Comparison of ENCODE assay signal across 2 cellular contexts in genomic region chr4:109683621-109684253, GRCh38.
TF ChIP-seq lines count a peak whose summit lies in the region.

No MANE protein-coding gene starts in this region.

TF ChIP-seq in K562, 482 proteins besides CTCF, POLR2A, EP300 and RAD21:
- TF ChIP-seq ZNF766 (CRISPR knock-in tag; conservative IDR thresholded peaks at IDR 0.05) (no peak), ZNF316 (IDR thresholded peaks at IDR 0.05) (peak; percentile 67), ADNP (tag; IDR thresholded peaks at IDR 0.05) (no peak), SPI1 (IDR thresholded peaks at IDR 0.05; ENCODE audit: borderline replicate concordance, low read depth, low read length) (peak; percentile 45; the same call in 1 of the 2 replicates)
- TF ChIP-seq, protein P1, sequence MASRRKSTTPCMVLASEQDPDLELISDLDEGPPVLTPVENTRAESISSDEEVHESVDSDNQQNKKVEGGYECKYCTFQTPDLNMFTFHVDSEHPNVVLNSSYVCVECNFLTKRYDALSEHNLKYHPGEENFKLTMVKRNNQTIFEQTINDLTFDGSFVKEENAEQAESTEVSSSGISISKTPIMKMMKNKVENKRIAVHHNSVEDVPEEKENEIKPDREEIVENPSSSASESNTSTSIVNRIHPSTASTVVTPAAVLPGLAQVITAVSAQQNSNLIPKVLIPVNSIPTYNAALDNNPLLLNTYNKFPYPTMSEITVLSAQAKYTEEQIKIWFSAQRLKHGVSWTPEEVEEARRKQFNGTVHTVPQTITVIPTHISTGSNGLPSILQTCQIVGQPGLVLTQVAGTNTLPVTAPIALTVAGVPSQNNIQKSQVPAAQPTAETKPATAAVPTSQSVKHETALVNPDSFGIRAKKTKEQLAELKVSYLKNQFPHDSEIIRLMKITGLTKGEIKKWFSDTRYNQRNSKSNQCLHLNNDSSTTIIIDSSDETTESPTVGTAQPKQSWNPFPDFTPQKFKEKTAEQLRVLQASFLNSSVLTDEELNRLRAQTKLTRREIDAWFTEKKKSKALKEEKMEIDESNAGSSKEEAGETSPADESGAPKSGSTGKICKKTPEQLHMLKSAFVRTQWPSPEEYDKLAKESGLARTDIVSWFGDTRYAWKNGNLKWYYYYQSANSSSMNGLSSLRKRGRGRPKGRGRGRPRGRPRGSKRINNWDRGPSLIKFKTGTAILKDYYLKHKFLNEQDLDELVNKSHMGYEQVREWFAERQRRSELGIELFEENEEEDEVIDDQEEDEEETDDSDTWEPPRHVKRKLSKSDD (conservative IDR thresholded peaks at IDR 0.05; ENCODE audit: low read length) = no peak
- TF ChIP-seq, protein P2, sequence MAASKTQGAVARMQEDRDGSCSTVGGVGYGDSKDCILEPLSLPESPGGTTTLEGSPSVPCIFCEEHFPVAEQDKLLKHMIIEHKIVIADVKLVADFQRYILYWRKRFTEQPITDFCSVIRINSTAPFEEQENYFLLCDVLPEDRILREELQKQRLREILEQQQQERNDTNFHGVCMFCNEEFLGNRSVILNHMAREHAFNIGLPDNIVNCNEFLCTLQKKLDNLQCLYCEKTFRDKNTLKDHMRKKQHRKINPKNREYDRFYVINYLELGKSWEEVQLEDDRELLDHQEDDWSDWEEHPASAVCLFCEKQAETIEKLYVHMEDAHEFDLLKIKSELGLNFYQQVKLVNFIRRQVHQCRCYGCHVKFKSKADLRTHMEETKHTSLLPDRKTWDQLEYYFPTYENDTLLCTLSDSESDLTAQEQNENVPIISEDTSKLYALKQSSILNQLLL (CRISPR knock-in tag; IDR thresholded peaks at IDR 0.05; ENCODE audit: borderline replicate concordance) = no peak

TF ChIP-seq in SK-N-SH treated with all-trans-retinoic acid at 6 μM for 48 hours, 23 proteins besides CTCF, POLR2A, EP300 and RAD21:
- TF ChIP-seq ZFP3 (CRISPR knock-in tag; IDR thresholded peaks at IDR 0.05) = no peak
- no peak for TF ChIP-seq BACH2 (CRISPR knock-in tag; IDR thresholded peaks at IDR 0.05; ENCODE audit: borderline replicate concordance)
- TF ChIP-seq TOX (CRISPR knock-in tag; IDR thresholded peaks at IDR 0.05; ENCODE audit: borderline replicate concordance) = no peak
- no peak for TF ChIP-seq ZNF8 (CRISPR knock-in tag; IDR thresholded peaks at IDR 0.05)
- TF ChIP-seq OSR1 (CRISPR knock-in tag; IDR thresholded peaks at IDR 0.05) = no peak
- TF ChIP-seq PPARA (CRISPR knock-in tag; IDR thresholded peaks at IDR 0.05; ENCODE audit: borderline replicate concordance) = no peak
- TF ChIP-seq, protein P3, sequence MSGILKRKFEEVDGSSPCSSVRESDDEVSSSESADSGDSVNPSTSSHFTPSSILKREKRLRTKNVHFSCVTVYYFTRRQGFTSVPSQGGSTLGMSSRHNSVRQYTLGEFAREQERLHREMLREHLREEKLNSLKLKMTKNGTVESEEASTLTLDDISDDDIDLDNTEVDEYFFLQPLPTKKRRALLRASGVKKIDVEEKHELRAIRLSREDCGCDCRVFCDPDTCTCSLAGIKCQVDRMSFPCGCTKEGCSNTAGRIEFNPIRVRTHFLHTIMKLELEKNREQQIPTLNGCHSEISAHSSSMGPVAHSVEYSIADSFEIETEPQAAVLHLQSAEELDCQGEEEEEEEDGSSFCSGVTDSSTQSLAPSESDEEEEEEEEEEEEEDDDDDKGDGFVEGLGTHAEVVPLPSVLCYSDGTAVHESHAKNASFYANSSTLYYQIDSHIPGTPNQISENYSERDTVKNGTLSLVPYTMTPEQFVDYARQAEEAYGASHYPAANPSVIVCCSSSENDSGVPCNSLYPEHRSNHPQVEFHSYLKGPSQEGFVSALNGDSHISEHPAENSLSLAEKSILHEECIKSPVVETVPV (CRISPR knock-in tag; IDR thresholded peaks at IDR 0.05) = no peak
- TF ChIP-seq ISL1 (CRISPR knock-in tag; IDR thresholded peaks at IDR 0.05) = no peak
- TF ChIP-seq RARB (CRISPR knock-in tag; IDR thresholded peaks at IDR 0.05) = no peak
- TF ChIP-seq, protein P4, sequence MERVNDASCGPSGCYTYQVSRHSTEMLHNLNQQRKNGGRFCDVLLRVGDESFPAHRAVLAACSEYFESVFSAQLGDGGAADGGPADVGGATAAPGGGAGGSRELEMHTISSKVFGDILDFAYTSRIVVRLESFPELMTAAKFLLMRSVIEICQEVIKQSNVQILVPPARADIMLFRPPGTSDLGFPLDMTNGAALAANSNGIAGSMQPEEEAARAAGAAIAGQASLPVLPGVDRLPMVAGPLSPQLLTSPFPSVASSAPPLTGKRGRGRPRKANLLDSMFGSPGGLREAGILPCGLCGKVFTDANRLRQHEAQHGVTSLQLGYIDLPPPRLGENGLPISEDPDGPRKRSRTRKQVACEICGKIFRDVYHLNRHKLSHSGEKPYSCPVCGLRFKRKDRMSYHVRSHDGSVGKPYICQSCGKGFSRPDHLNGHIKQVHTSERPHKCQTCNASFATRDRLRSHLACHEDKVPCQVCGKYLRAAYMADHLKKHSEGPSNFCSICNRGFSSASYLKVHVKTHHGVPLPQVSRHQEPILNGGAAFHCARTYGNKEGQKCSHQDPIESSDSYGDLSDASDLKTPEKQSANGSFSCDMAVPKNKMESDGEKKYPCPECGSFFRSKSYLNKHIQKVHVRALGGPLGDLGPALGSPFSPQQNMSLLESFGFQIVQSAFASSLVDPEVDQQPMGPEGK (CRISPR knock-in tag; IDR thresholded peaks at IDR 0.05; ENCODE audit: borderline replicate concordance) = no peak
- no peak for TF ChIP-seq GLIS3 (CRISPR knock-in tag; IDR thresholded peaks at IDR 0.05)
- TF ChIP-seq ESRRG (CRISPR knock-in tag; IDR thresholded peaks at IDR 0.05) = no peak
- TF ChIP-seq ZNF565 (CRISPR knock-in tag; conservative IDR thresholded peaks at IDR 0.05; ENCODE audit: low read depth) = no peak
- no peak for TF ChIP-seq SNAI2 (CRISPR knock-in tag; IDR thresholded peaks at IDR 0.05)
- no peak for TF ChIP-seq ARNTL (CRISPR knock-in tag; IDR thresholded peaks at IDR 0.05; ENCODE audit: borderline replicate concordance, low read depth)
- TF ChIP-seq CSDC2 (CRISPR knock-in tag; IDR thresholded peaks at IDR 0.05) = no peak
- TF ChIP-seq, protein P5, sequence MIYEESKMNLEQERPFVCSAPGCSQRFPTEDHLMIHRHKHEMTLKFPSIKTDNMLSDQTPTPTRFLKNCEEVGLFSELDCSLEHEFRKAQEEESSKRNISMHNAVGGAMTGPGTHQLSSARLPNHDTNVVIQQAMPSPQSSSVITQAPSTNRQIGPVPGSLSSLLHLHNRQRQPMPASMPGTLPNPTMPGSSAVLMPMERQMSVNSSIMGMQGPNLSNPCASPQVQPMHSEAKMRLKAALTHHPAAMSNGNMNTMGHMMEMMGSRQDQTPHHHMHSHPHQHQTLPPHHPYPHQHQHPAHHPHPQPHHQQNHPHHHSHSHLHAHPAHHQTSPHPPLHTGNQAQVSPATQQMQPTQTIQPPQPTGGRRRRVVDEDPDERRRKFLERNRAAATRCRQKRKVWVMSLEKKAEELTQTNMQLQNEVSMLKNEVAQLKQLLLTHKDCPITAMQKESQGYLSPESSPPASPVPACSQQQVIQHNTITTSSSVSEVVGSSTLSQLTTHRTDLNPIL (CRISPR knock-in tag; IDR thresholded peaks at IDR 0.05; ENCODE audit: low read depth) = no peak
- TF ChIP-seq ZNF70 (CRISPR knock-in tag; IDR thresholded peaks at IDR 0.05) = no peak
- no peak for TF ChIP-seq TSHZ2 (CRISPR knock-in tag; IDR thresholded peaks at IDR 0.05)
- no peak for TF ChIP-seq POU6F1 (CRISPR knock-in tag; IDR thresholded peaks at IDR 0.05; ENCODE audit: borderline replicate concordance, low read depth)
